15 cellular contexts compared by ENCODE assay signal in genomic region chr12:4241592-4241991, GRCh38.
"Had no signal": no experiment of that assay in that cellular context is flagged by ENCODE, and none has a peak within 500 bp of the region (broad histone marks: within the 10 kb centered on the region; RNA-seq: fewer than 3 reads in every experiment).

No MANE protein-coding gene starts in this region.

- H3K4me3 ChIP-seq: heart left ventricle, mucosa of descending colon, spleen had no signal

- H3K4me3 Mint-ChIP-seq: dendritic cell treated with granulocyte-macrophage colony-stimulating factor and Interleukin-4, amounts not matched to agents 40 ng/mL and 50 ng/mL, for 4 days; naive thymus-derived CD8-positive, alpha-beta T cell; stimulated activated naive B cell treated with anti-CD40 and anti-IgM and Interleukin-4, amounts not matched to agents 10 μg/mL and 1 μg/mL and 100 μg/mL, for 72 hours had no signal

- H3K27ac Mint-ChIP-seq: dendritic cell treated with granulocyte-macrophage colony-stimulating factor and Interleukin-4, amounts not matched to agents 40 ng/mL and 50 ng/mL, for 4 days; stimulated activated naive B cell treated with anti-CD40 and anti-IgM and Interleukin-4, amounts not matched to agents 10 μg/mL and 1 μg/mL and 100 μg/mL, for 72 hours had no signal

- H3K4me1 ChIP-seq: heart left ventricle had no signal

- DNase-seq: heart left ventricle; hippocampal formation; kidney glomerular epithelial cell; mucosa of descending colon; naive thymus-derived CD8-positive, alpha-beta T cell; posterior cingulate gyrus; spleen; stimulated activated CD4-positive, alpha-beta T cell treated with anti-CD3 and anti-CD28 coated beads, Interleukin-15, amount 100 ng/mL, for 24 hours; stimulated activated CD4-positive, alpha-beta T cell treated with anti-CD3 and anti-CD28 coated beads, Interleukin-1b, Interleukin-23, amount 100 ng/mL, for 48 hours; stimulated activated CD4-positive, alpha-beta T cell treated with anti-CD3 and anti-CD28 coated beads, Interleukin-4, amount 100 ng/mL, for 24 hours; stimulated activated naive B cell treated with anti-CD40 and anti-IgM and Interleukin-4, amounts not matched to agents 10 μg/mL and 1 μg/mL and 100 μg/mL, for 72 hours; trophoblast cell had no signal

- H3K36me3 ChIP-seq: heart left ventricle, spleen had no signal

- ATAC-seq: heart left ventricle; mucosa of descending colon; naive thymus-derived CD8-positive, alpha-beta T cell; sciatic nerve had no signal

- H3K27ac ChIP-seq: heart left ventricle, spleen had no signal

- FAIRE-seq: frontal cortex had no signal
